Comparison of ENCODE assay signal across 18 cellular contexts in genomic region chr18:7662866-7663265, GRCh38.
DNase-seq lines count a peak whose midpoint lies in the region; ATAC-seq, FAIRE-seq and TF ChIP-seq lines count a peak whose summit lies in the region.
"Had no signal": no experiment of that assay in that cellular context is flagged by ENCODE, and none has a peak within 500 bp of the region (broad histone marks: within the 10 kb centered on the region; RNA-seq: fewer than 3 reads in every experiment).

No MANE protein-coding gene starts in this region.

- H3K36me3 Mint-ChIP-seq in natural killer cell treated with Interleukin-12 subunit alpha and Interleukin-12 subunit beta and Interleukin-15 and Interleukin-18, amount 100 ng/mL, for 72 hours = no peaks in the 10 kb centered on the region
- H3K36me3 Mint-ChIP-seq: CD4-positive, alpha-beta memory T cell had no signal

- intact Hi-C loops in left ventricle myocardium inferior (cut with micrococcal nuclease) = no loop called here
- intact Hi-C loops in psoas muscle (cut with DNase I) = no loop called here

- H3K27me3 ChIP-seq in left ventricle myocardium inferior (ENCODE audit: low read depth) (no peaks in the 10 kb centered on the region), psoas muscle (ENCODE audit: insufficient read depth in 3 of 3, low read length in 2 of 3) (no peaks in the 10 kb centered on the region)

- peak overlapping the region; percentile 34 for H3K27ac ChIP-seq in left ventricle myocardium inferior (replicated peaks)
- no peak overlapping the region for H3K27ac ChIP-seq in psoas muscle
- H3K27ac ChIP-seq: HL-60 had no signal

- in situ Hi-C loops in GM13977 (cut with MboI; ENCODE audit: low pct_unique_long_range_greater_than_20kb, low sequenced_read_pairs, unreplicated experiment) = no loop called here

- H3K9me3 Mint-ChIP-seq in stimulated activated naive CD8-positive, alpha-beta T cell treated with anti-CD3 and anti-CD28 coated beads, Interleukin-15, amount 100 ng/mL, for 72 hours = no peaks in the 10 kb centered on the region
- no peaks in the 10 kb centered on the region for H3K9me3 Mint-ChIP-seq in natural killer cell treated with Interleukin-12 subunit alpha and Interleukin-12 subunit beta and Interleukin-15 and Interleukin-18, amount 100 ng/mL, for 72 hours

- no peak overlapping the region for H3K4me3 Mint-ChIP-seq in stimulated activated naive CD8-positive, alpha-beta T cell treated with anti-CD3 and anti-CD28 coated beads, Interleukin-15, amount 100 ng/mL, for 72 hours
- no peak overlapping the region for H3K4me3 Mint-ChIP-seq in natural killer cell treated with Interleukin-12 subunit alpha and Interleukin-12 subunit beta and Interleukin-15 and Interleukin-18, amount 100 ng/mL, for 72 hours
- H3K4me3 Mint-ChIP-seq: B cell; CD4-positive, alpha-beta memory T cell had no signal

- no peak for TF ChIP-seq CTCF in left ventricle myocardium inferior (IDR thresholded peaks at IDR 0.05; ENCODE audit: borderline replicate concordance)
- no peak for TF ChIP-seq CTCF in psoas muscle (IDR thresholded peaks at IDR 0.05)
- TF ChIP-seq CTCF in GM13977 (IDR thresholded peaks at IDR 0.05; ENCODE audit: extremely low read depth, insufficient read depth, missing control alignments) = no peak

- no peak for DNase-seq in stimulated activated naive CD8-positive, alpha-beta T cell treated with anti-CD3 and anti-CD28 coated beads, Interleukin-15, Interleukin-2, amounts not matched to agents 100 U/mL and 50 U/mL, for 24 hours
- no peak for DNase-seq in stimulated activated naive CD8-positive, alpha-beta T cell treated with anti-CD3 and anti-CD28 coated beads, Interleukin-15, amount 100 ng/mL, for 72 hours
- DNase-seq in left ventricle myocardium inferior (no peak), psoas muscle (peak in 1 of 2 donors; percentile 62), urothelium cell line (ENCODE audit: low spot score) (no peak), AG20443 (ENCODE audit: low spot score) (no peak), GM13977 (ENCODE audit: low spot score) (no peak)
- no peak for DNase-seq in natural killer cell treated with Interleukin-12 subunit alpha and Interleukin-12 subunit beta and Interleukin-15 and Interleukin-18, amount 100 ng/mL, for 72 hours (ENCODE audit: low spot score)
- DNase-seq: ACHN; CD4-positive, alpha-beta memory T cell; DMS153; DMS79 treated with DMSO at 0.1 percent for 48 hours; GDM1 had no signal

- WGBS in psoas muscle, 3 donors = 68 to 70% (median 70%) methylated on average over 2 of the region's 2 CpGs

- ATAC-seq in stimulated activated naive CD8-positive, alpha-beta T cell treated with anti-CD3 and anti-CD28 coated beads, Interleukin-15, Interleukin-2, amounts not matched to agents 100 U/mL and 50 U/mL, for 24 hours = peak; percentile 14
- ATAC-seq in stimulated activated naive CD8-positive, alpha-beta T cell treated with anti-CD3 and anti-CD28 coated beads, Interleukin-15, amount 100 ng/mL, for 72 hours = no peak
- ATAC-seq in psoas muscle = peak; percentile 58 to 78 (median 73)
- ATAC-seq in natural killer cell treated with Interleukin-12 subunit alpha and Interleukin-12 subunit beta and Interleukin-15 and Interleukin-18, amount 100 ng/mL, for 72 hours = no peak
- ATAC-seq: HCT116 had no signal

- H3K27ac Mint-ChIP-seq in stimulated activated naive CD8-positive, alpha-beta T cell treated with anti-CD3 and anti-CD28 coated beads, Interleukin-15, amount 100 ng/mL, for 72 hours = no peak overlapping the region
- H3K27ac Mint-ChIP-seq in natural killer cell treated with Interleukin-12 subunit alpha and Interleukin-12 subunit beta and Interleukin-15 and Interleukin-18, amount 100 ng/mL, for 72 hours = no peak overlapping the region
- H3K27ac Mint-ChIP-seq: B cell had no signal

- H3K4me3 ChIP-seq in left ventricle myocardium inferior (no peak overlapping the region), psoas muscle (no peak overlapping the region)

- H3K9me3 ChIP-seq in left ventricle myocardium inferior (replicated peaks) (no peaks in the 10 kb centered on the region), psoas muscle (no peaks in the 10 kb centered on the region)

- H3K27me3 Mint-ChIP-seq in stimulated activated naive CD8-positive, alpha-beta T cell treated with anti-CD3 and anti-CD28 coated beads, Interleukin-15, amount 100 ng/mL, for 72 hours = no peaks in the 10 kb centered on the region
- no peaks in the 10 kb centered on the region for H3K27me3 Mint-ChIP-seq in natural killer cell treated with Interleukin-12 subunit alpha and Interleukin-12 subunit beta and Interleukin-15 and Interleukin-18, amount 100 ng/mL, for 72 hours
- H3K27me3 Mint-ChIP-seq: B cell; CD4-positive, alpha-beta memory T cell had no signal

- H3K36me3 ChIP-seq in left ventricle myocardium inferior (no peaks in the 10 kb centered on the region), psoas muscle (ENCODE audit: insufficient read depth in 1 of 2, low read depth in 1 of 2) (no peaks in the 10 kb centered on the region)

- no peaks in the 10 kb centered on the region for H3K4me1 Mint-ChIP-seq in stimulated activated naive CD8-positive, alpha-beta T cell treated with anti-CD3 and anti-CD28 coated beads, Interleukin-15, amount 100 ng/mL, for 72 hours
- no peaks in the 10 kb centered on the region for H3K4me1 Mint-ChIP-seq in natural killer cell treated with Interleukin-12 subunit alpha and Interleukin-12 subunit beta and Interleukin-15 and Interleukin-18, amount 100 ng/mL, for 72 hours (ENCODE audit: low read depth in 2 of 2)
- H3K4me1 Mint-ChIP-seq: B cell; CD4-positive, alpha-beta memory T cell had no signal

- H3K4me1 ChIP-seq in left ventricle myocardium inferior (peaks cover 83% of the 10 kb centered on the region), psoas muscle (peaks cover 50% of the 10 kb centered on the region)

- FAIRE-seq in urothelium cell line (lab: Jason Lieb, UNC) = peak; percentile 20
- FAIRE-seq: D721Med, GM18507 had no signal

Comparison
In these comparisons a context has a peak if more than half of its experiments do, and no peak if none do; other contexts are left out.
1. ATAC-seq: peak in stimulated activated naive CD8-positive, alpha-beta T cell treated with anti-CD3 and anti-CD28 coated beads, Interleukin-15, Interleukin-2, amounts not matched to agents 100 U/mL and 50 U/mL, for 24 hours (single experiment) and psoas muscle (4 of 4); none in stimulated activated naive CD8-positive, alpha-beta T cell treated with anti-CD3 and anti-CD28 coated beads, Interleukin-15, amount 100 ng/mL, for 72 hours (single experiment) and natural killer cell treated with Interleukin-12 subunit alpha and Interleukin-12 subunit beta and Interleukin-15 and Interleukin-18, amount 100 ng/mL, for 72 hours (0 of 2).